In the genomic region with DNA sequence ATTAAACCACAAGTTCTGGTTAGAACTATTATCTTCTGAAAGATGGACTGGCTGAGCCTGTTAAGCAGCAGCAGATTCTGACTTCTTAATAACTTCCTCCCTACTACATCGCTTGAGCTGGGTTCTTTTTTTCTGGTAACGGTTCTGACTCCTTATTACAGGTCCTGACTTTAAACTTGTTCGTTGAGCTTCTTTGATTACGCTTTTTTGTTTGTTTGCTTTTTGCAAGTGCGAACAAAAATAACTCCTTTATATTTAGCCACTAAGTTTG, we compare ENCODE assay signal across 8 cellular contexts. TPM values are rescaled to one million over a fixed set of nuclear protein-coding genes. Genes with fewer than 3 reads are reported as not detected.
DNase-seq lines count a peak whose midpoint lies in the region; ATAC-seq and TF ChIP-seq lines count a peak whose summit lies in the region.

No MANE protein-coding gene starts in this region.

- 13 to 16% methylated on average over 2 to 5 of the region's 5 CpGs for WGBS in endodermal cell (ENCODE audit: insufficient coverage in 1 of 2, insufficient read length in 1 of 2), 2 experiments

- H3K9me3 Mint-ChIP-seq in Calu3 (ENCODE audit: low read depth, unreplicated experiment) (no peaks in the 10 kb centered on the region), endodermal cell (no peaks in the 10 kb centered on the region)

- TF ChIP-seq CTCF in Calu3 (IDR thresholded peaks at IDR 0.05; ENCODE audit: unreplicated experiment) (no peak), endodermal cell (conservative IDR thresholded peaks at IDR 0.05) (no peak), neutrophil (IDR thresholded peaks at IDR 0.05) (no peak)

- H3K9ac ChIP-seq in endodermal cell (ENCODE audit: extremely low read depth, low read length, poor library complexity, severe bottlenecking) = peak overlapping the region; percentile 46

- CTCF ChIA-PET in Calu3 (lab: Charles Lee) = no interaction called here

- ATAC-seq in HG02852 (IDR thresholded peaks at IDR 0.05; ENCODE audit: unreplicated experiment) = no peak
- ATAC-seq in GM19455 (IDR thresholded peaks at IDR 0.05; ENCODE audit: unreplicated experiment) = no peak
- ATAC-seq in HG02840 (IDR thresholded peaks at IDR 0.05; ENCODE audit: low FRiP score, unreplicated experiment) = no peak

- H3K4me3 Mint-ChIP-seq in Calu3 (ENCODE audit: low read depth, unreplicated experiment) = peak overlapping the region; percentile 86
- H3K4me3 Mint-ChIP-seq in endodermal cell = peak overlapping the region; percentile 96

- H3K36me3 Mint-ChIP-seq in Calu3 (ENCODE audit: insufficient read depth, unreplicated experiment) (peaks cover 20% of the 10 kb centered on the region), endodermal cell (ENCODE audit: low read depth) (no peaks in the 10 kb centered on the region)

- no peak overlapping the region for H3K27ac ChIP-seq in endodermal cell (ENCODE audit: low read depth, low read length)
- peak overlapping the region; percentile 99 for H3K27ac ChIP-seq in neutrophil

- no TSS peak for BruUV-seq in Calu3 (replicated peaks; lab: Mats Ljungman, UMichigan)

- intact Hi-C loops in Calu3 (cut with micrococcal nuclease; ENCODE audit: unreplicated experiment) = no loop called here

- no peak for DNase-seq in Calu3
- DNase-seq in NOMO-1 treated with DMSO at 0.1 percent for 48 hours (lab: John Stamatoyannopoulos, UW; ENCODE audit: unreplicated experiment) = peak; percentile 45
- DNase-seq in endodermal cell = no peak
- DNase-seq in NCI-H345 treated with DMSO at 0.1 percent for 48 hours (lab: John Stamatoyannopoulos, UW; ENCODE audit: unreplicated experiment) = no peak

- H3K4me1 Mint-ChIP-seq in Calu3 (ENCODE audit: low read depth, unreplicated experiment) (no peaks in the 10 kb centered on the region), endodermal cell (peaks cover 28% of the 10 kb centered on the region)

- H3K27me3 ChIP-seq in endodermal cell (ENCODE audit: control insufficient read depth, insufficient read depth, low read length, poor library complexity, severe bottlenecking) (no peaks in the 10 kb centered on the region), neutrophil (no peaks in the 10 kb centered on the region)

- H3K4me3 ChIP-seq in endodermal cell (ENCODE audit: low read length) (peak overlapping the region; percentile 88), neutrophil (ENCODE audit: low read depth in 1 of 2, low read length in 1 of 2) (peak overlapping the region; percentile 81 to 98)

- no peaks in the 10 kb centered on the region for H3K27me3 Mint-ChIP-seq in Calu3 (ENCODE audit: unreplicated experiment)
- no peaks in the 10 kb centered on the region for H3K27me3 Mint-ChIP-seq in endodermal cell (ENCODE audit: insufficient read depth)

- H3K4me1 ChIP-seq in endodermal cell (ENCODE audit: control insufficient read depth, insufficient read depth, low read length) (peaks cover 2% of the 10 kb centered on the region), neutrophil (ENCODE audit: control insufficient read depth in 1 of 2, insufficient read depth in 1 of 2, low read depth in 1 of 2, low read length in 1 of 2) (peaks cover 55 to 62% of the 10 kb centered on the region in 2 experiments)

- H3K27ac Mint-ChIP-seq in Calu3 (ENCODE audit: unreplicated experiment) = peak overlapping the region; percentile 39
- H3K27ac Mint-ChIP-seq in endodermal cell = peak overlapping the region; percentile 92

- H3K9me3 ChIP-seq in endodermal cell (ENCODE audit: control insufficient read depth, low read length) (no peaks in the 10 kb centered on the region), neutrophil (no peaks in the 10 kb centered on the region)

- H3K36me3 ChIP-seq in endodermal cell (ENCODE audit: control insufficient read depth, insufficient read depth, low read length) = no peaks in the 10 kb centered on the region
- H3K36me3 ChIP-seq in neutrophil = peaks cover 4% of the 10 kb centered on the region

RNA-seq across cellular contexts. Expression of gene CBL, which starts 1.1 kb away (rescaled TPM):
- total RNA-seq in Calu3 (2022) = 14.2 and 15.9 TPM in 2 replicates
- total RNA-seq in endodermal cell = 10 to 100 TPM; 40.3 to 52.7 TPM
- 25.1 TPM for polyA plus RNA-seq in endodermal cell (2013, experiment 1 of 2)
- 24.6 TPM for polyA plus RNA-seq in endodermal cell (2013, experiment 2 of 2)

RNA-seq across cellular contexts. Expression of gene NHERF4, which starts 22.0 kb away (rescaled TPM):
- total RNA-seq in Calu3 (2022) = 0.15 TPM in 1 of 2 replicates, not detected in the other
- total RNA-seq in endodermal cell = under 1 TPM; 0.11 to 0.97 TPM
- not detected for polyA plus RNA-seq in endodermal cell (2013, experiment 1 of 2)
- polyA plus RNA-seq in endodermal cell (2013, experiment 2 of 2) = 0.17 TPM

RNA-seq across cellular contexts. Expression of gene NLRX1, which starts 38.7 kb away (rescaled TPM):
- 5.5 and 6.7 TPM in 2 replicates for total RNA-seq in Calu3 (2022)
- total RNA-seq in endodermal cell = 10 to 100 TPM; 21.8 to 29.6 TPM
- polyA plus RNA-seq in endodermal cell (2013, experiment 1 of 2) = 11.7 TPM
- polyA plus RNA-seq in endodermal cell (2013, experiment 2 of 2) = 9.7 TPM

RNA-seq across cellular contexts. Expression of gene ABCG4, which starts 58.4 kb away (rescaled TPM):
- total RNA-seq in Calu3 (2022) = not detected in 2 replicates
- 1 to 10 TPM; 1.5 to 1.8 TPM for total RNA-seq in endodermal cell
- 1.0 TPM for polyA plus RNA-seq in endodermal cell (2013, experiment 1 of 2)
- 0.83 TPM for polyA plus RNA-seq in endodermal cell (2013, experiment 2 of 2)
